ENCODE assay signal across 2 cellular contexts in genomic region chr6:167047554-167047953, GRCh38.
TF ChIP-seq lines count a peak whose summit lies in the region.

No MANE protein-coding gene starts in this region.

TF ChIP-seq in HepG2, 621 proteins besides CTCF, POLR2A, EP300 and RAD21 (continued from another document):
- TF ChIP-seq ZFP91 (CRISPR knock-in tag; IDR thresholded peaks at IDR 0.05; ENCODE audit: borderline replicate concordance), result no peak
- TF ChIP-seq MNT (IDR thresholded peaks at IDR 0.05), result no peak
- no peak for TF ChIP-seq CEBPZ (IDR thresholded peaks at IDR 0.05; ENCODE audit: low read length)
- TF ChIP-seq RFXAP (CRISPR knock-in tag; IDR thresholded peaks at IDR 0.05; ENCODE audit: borderline replicate concordance), result no peak
- no peak for TF ChIP-seq TBX3 (IDR thresholded peaks at IDR 0.05; ENCODE audit: borderline replicate concordance)
- TF ChIP-seq ZNF12 (CRISPR knock-in tag; IDR thresholded peaks at IDR 0.05), result no peak
TF ChIP-seq in HepG2: peak in this region for 0.

TF ChIP-seq in WTC11, 78 proteins besides CTCF, POLR2A, EP300 and RAD21 (continued from another document):
- TF ChIP-seq MLX (CRISPR knock-in tag; IDR thresholded peaks at IDR 0.05) (no peak), ESRRA (CRISPR knock-in tag; IDR thresholded peaks at IDR 0.05; ENCODE audit: borderline replicate concordance) (no peak), ZNF671 (CRISPR knock-in tag; IDR thresholded peaks at IDR 0.05) (no peak), SP1 (CRISPR knock-in tag; conservative IDR thresholded peaks at IDR 0.05) (no peak), CBFB (CRISPR knock-in tag; IDR thresholded peaks at IDR 0.05; ENCODE audit: low read depth) (no peak), ZBTB21 (CRISPR knock-in tag; IDR thresholded peaks at IDR 0.05; ENCODE audit: borderline replicate concordance) (no peak), USF1 (CRISPR knock-in tag; IDR thresholded peaks at IDR 0.05) (no peak), ZNF425 (CRISPR knock-in tag; conservative IDR thresholded peaks at IDR 0.05) (no peak), JAZF1 (CRISPR knock-in tag; IDR thresholded peaks at IDR 0.05) (no peak)
